Comparison of ENCODE assay signal across 2 cellular contexts in genomic region chr7:158821173-158822021, GRCh38.
TF ChIP-seq lines count a peak whose summit lies in the region.

No MANE protein-coding gene starts in this region.

TF ChIP-seq in HCT116, 20 proteins besides CTCF, POLR2A, EP300 and RAD21 (continued from another document):
- TF ChIP-seq, protein P1, sequence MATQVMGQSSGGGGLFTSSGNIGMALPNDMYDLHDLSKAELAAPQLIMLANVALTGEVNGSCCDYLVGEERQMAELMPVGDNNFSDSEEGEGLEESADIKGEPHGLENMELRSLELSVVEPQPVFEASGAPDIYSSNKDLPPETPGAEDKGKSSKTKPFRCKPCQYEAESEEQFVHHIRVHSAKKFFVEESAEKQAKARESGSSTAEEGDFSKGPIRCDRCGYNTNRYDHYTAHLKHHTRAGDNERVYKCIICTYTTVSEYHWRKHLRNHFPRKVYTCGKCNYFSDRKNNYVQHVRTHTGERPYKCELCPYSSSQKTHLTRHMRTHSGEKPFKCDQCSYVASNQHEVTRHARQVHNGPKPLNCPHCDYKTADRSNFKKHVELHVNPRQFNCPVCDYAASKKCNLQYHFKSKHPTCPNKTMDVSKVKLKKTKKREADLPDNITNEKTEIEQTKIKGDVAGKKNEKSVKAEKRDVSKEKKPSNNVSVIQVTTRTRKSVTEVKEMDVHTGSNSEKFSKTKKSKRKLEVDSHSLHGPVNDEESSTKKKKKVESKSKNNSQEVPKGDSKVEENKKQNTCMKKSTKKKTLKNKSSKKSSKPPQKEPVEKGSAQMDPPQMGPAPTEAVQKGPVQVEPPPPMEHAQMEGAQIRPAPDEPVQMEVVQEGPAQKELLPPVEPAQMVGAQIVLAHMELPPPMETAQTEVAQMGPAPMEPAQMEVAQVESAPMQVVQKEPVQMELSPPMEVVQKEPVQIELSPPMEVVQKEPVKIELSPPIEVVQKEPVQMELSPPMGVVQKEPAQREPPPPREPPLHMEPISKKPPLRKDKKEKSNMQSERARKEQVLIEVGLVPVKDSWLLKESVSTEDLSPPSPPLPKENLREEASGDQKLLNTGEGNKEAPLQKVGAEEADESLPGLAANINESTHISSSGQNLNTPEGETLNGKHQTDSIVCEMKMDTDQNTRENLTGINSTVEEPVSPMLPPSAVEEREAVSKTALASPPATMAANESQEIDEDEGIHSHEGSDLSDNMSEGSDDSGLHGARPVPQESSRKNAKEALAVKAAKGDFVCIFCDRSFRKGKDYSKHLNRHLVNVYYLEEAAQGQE (IDR thresholded peaks at IDR 0.05; ENCODE audit: low read depth), result no peak
- TF ChIP-seq ZBTB33 (IDR thresholded peaks at IDR 0.05; ENCODE audit: extremely low read depth, insufficient replicate concordance, low read length) (no peak), JUND (IDR thresholded peaks at IDR 0.05) (peak; percentile 86), SIN3A (IDR thresholded peaks at IDR 0.05; ENCODE audit: low read depth) (peak; percentile 64; the same call in 1 of the 2 replicates), FOSL1 (IDR thresholded peaks at IDR 0.05; ENCODE audit: low read depth) (peak; percentile 86), ZNF274 (IDR thresholded peaks at IDR 0.05; ENCODE audit: low read depth, low read length) (no peak), SRF (IDR thresholded peaks at IDR 0.05; ENCODE audit: low read depth) (no peak), MAX (IDR thresholded peaks at IDR 0.05) (peak; percentile 32; the same call in 1 of the 2 replicates), YY1 (IDR thresholded peaks at IDR 0.05; ENCODE audit: extremely low read depth, insufficient replicate concordance, low read depth, low read length) (no peak), EZH2phosphoT487 (IDR thresholded peaks at IDR 0.05; ENCODE audit: borderline replicate concordance) (no peak)

TF ChIP-seq in SK-N-SH, 30 proteins besides CTCF, POLR2A, EP300 and RAD21 (continued from another document):
- TF ChIP-seq, protein P1 (IDR thresholded peaks at IDR 0.05; ENCODE audit: low read depth, low read length), result no peak
- TF ChIP-seq NFIC (IDR thresholded peaks at IDR 0.05; ENCODE audit: borderline replicate concordance) (no peak; the same call in 1 of the 2 replicates), IRF3 (IDR thresholded peaks at IDR 0.05; ENCODE audit: low read depth, low read length) (no peak), RXRA (IDR thresholded peaks at IDR 0.05; ENCODE audit: borderline replicate concordance, low read depth) (0 out of 2 replicates have a peak, but pooled peaks have one; percentile 20), CHD2 (IDR thresholded peaks at IDR 0.05; ENCODE audit: low read length, partially characterized antibody) (no peak), MXI1 (IDR thresholded peaks at IDR 0.05; ENCODE audit: low read depth, low read length) (no peak), TEAD4 (IDR thresholded peaks at IDR 0.05; ENCODE audit: borderline replicate concordance, insufficient read depth) (no peak), USF1 (IDR thresholded peaks at IDR 0.05; ENCODE audit: borderline replicate concordance, low read depth) (no peak), SIN3A (IDR thresholded peaks at IDR 0.05; ENCODE audit: borderline replicate concordance, low read depth, low read length) (no peak), TCF12 (IDR thresholded peaks at IDR 0.05) (peak; percentile 62), TAF1 (IDR thresholded peaks at IDR 0.05; ENCODE audit: borderline replicate concordance, low read depth, low read length) (0 out of 2 replicates have a peak, but pooled peaks have one; percentile 24), POLR2AphosphoS5 (IDR thresholded peaks at IDR 0.05; ENCODE audit: low read depth, low read length) (peak; percentile 61), JUND (IDR thresholded peaks at IDR 0.05) (peak; percentile 65)
